24 cellular contexts compared by ENCODE assay signal in genomic region chr1:215151841-215152240, GRCh38.
A peak's percentile ranks its signal among the peaks of the same experiment; 100 is the strongest.
DNase-seq lines count a peak whose midpoint lies in the region; ATAC-seq, FAIRE-seq and TF ChIP-seq lines count a peak whose summit lies in the region.
"Had no signal": no experiment of that assay in that cellular context is flagged by ENCODE, and none has a peak within 500 bp of the region (broad histone marks: within the 10 kb centered on the region; RNA-seq: fewer than 3 reads in every experiment).

No MANE protein-coding gene starts in this region.

- H3K4me2 ChIP-seq in K562 (ENCODE audit: insufficient read depth, low read length) (no peak overlapping the region), osteoblast (ENCODE audit: insufficient read depth, low read length) (no peak overlapping the region)
- H3K4me2 ChIP-seq: A549; BLaER1 treated with 17β-estradiol and CSF1 and Interleukin-3, amounts not matched to agents 10 nM and 100 nM had no signal

- no peak overlapping the region for H3K9ac ChIP-seq in K562 (ENCODE audit: insufficient read depth in 1 of 2, low read depth in 2 of 2, low read length in 2 of 2)
- H3K9ac ChIP-seq: BLaER1 treated with 17β-estradiol and CSF1 and Interleukin-3, amounts not matched to agents 10 nM and 100 nM had no signal

- peak; percentile 29 for FAIRE-seq in D721Med (lab: Jason Lieb, UNC)
- FAIRE-seq in K562 (lab: Jason Lieb, UNC), result peak; percentile 6
- FAIRE-seq: A549, GM12878, GM12892, GM18507 had no signal

- in situ Hi-C loops in K562 (cut with MboI), result no loop called here

- DNase-seq in D721Med (ENCODE audit: insufficient read length, low spot score), result no peak
- DNase-seq in K562 (ENCODE audit: extremely low read depth in 1 of 4, low spot score in 3 of 4), result no peak
- DNase-seq in osteoblast (ENCODE audit: insufficient read length, low spot score, missing footprints), result peak; percentile 2
- no peak for DNase-seq in stimulated activated CD4-positive, alpha-beta T cell treated with anti-CD3 and anti-CD28 coated beads, Interleukin-1b, Interleukin-23, amount 100 ng/mL, for 48 hours
- DNase-seq: AML-193; Caco-2; Calu3; CD4-positive, alpha-beta T cell; CD8-positive, alpha-beta T cell; DMS 273 treated with DMSO at 0.1 percent for 48 hours; DMS153; DMS53; DMS79; DND-41; EL; GDM1 had no signal

- H3K79me2 ChIP-seq in K562 (ENCODE audit: control insufficient read depth, insufficient read depth, low read length) (no peaks in the 10 kb centered on the region), osteoblast (ENCODE audit: insufficient read depth, low read length) (peaks cover 51% of the 10 kb centered on the region)

- no peaks in the 10 kb centered on the region for H3K36me3 ChIP-seq in K562 (ENCODE audit: control insufficient read depth, insufficient read depth, low read length)
- no peaks in the 10 kb centered on the region for H3K36me3 ChIP-seq in osteoblast (ENCODE audit: insufficient read depth, low read length)
- H3K36me3 ChIP-seq: BLaER1 treated with 17β-estradiol and CSF1 and Interleukin-3, amounts not matched to agents 10 nM and 100 nM had no signal

- H2AFZ ChIP-seq in K562 (ENCODE audit: low read depth, low read length) (no peak overlapping the region), osteoblast (ENCODE audit: low read length) (no peak overlapping the region)

- TF ChIP-seq CTCF in D721Med (IDR thresholded peaks at IDR 0.05; ENCODE audit: insufficient read depth, missing control alignments) (no peak), K562 (IDR thresholded peaks at IDR 0.05 in 2 of 3, conservative IDR thresholded peaks at IDR 0.05 in 1 of 3; ENCODE audit: insufficient read depth in 2 of 3, low read depth in 1 of 3, low read length in 3 of 3) (no peak), osteoblast (IDR thresholded peaks at IDR 0.05; ENCODE audit: extremely low read depth, low read depth, low read length) (no peak)

- H3K27ac ChIP-seq in K562 (ENCODE audit: extremely low read depth, low read depth, low read length) (no peak overlapping the region), osteoblast (ENCODE audit: low read depth, low read length) (no peak overlapping the region)
- H3K27ac ChIP-seq: 22Rv1; A549; BLaER1 treated with 17β-estradiol and CSF1 and Interleukin-3, amounts not matched to agents 10 nM and 100 nM; C4-2B had no signal

- H3K4me3 ChIP-seq in K562, result no peak overlapping the region
- no peak overlapping the region for H3K4me3 ChIP-seq in osteoblast (ENCODE audit: insufficient read depth, low read length)
- H3K4me3 ChIP-seq: A549; BLaER1 treated with 17β-estradiol and CSF1 and Interleukin-3, amounts not matched to agents 10 nM and 100 nM; GM12878 had no signal

- no TSS peak for BruUV-seq in K562 (replicated peaks; lab: Mats Ljungman, UMichigan)

- ATAC-seq in K562 (no peak), HG03175 (IDR thresholded peaks at IDR 0.05; ENCODE audit: unreplicated experiment) (no peak)
- ATAC-seq: A549; CD8-positive, alpha-beta T cell; GM12878 had no signal

- no peaks in the 10 kb centered on the region for H3K9me3 ChIP-seq in K562 (replicated peaks; ENCODE audit: control insufficient read depth, insufficient read depth, low read depth, low read length)
- H3K9me3 ChIP-seq in osteoblast (ENCODE audit: low read depth, low read length), result no peaks in the 10 kb centered on the region
- H3K9me3 ChIP-seq: A549; BLaER1 treated with 17β-estradiol and CSF1 and Interleukin-3, amounts not matched to agents 10 nM and 100 nM; Caco-2 had no signal

- intact Hi-C loops in K562 (cut with micrococcal nuclease), result no loop called here

- no peak for TF ChIP-seq RAD21 in K562 (CRISPR knock-in tag; conservative IDR thresholded peaks at IDR 0.05 in 1 of 2, IDR thresholded peaks at IDR 0.05 in 1 of 2)

- no peaks in the 10 kb centered on the region for H3K9me1 ChIP-seq in K562 (ENCODE audit: control insufficient read depth, insufficient read depth, low read length)

- H4K20me1 ChIP-seq in K562 (replicated peaks; ENCODE audit: control insufficient read depth, insufficient read depth, low read length) (no peaks in the 10 kb centered on the region), osteoblast (ENCODE audit: insufficient read depth, low read length) (no peaks in the 10 kb centered on the region)
- H4K20me1 ChIP-seq: BLaER1 treated with 17β-estradiol and CSF1 and Interleukin-3, amounts not matched to agents 10 nM and 100 nM had no signal

- WGBS in K562 (ENCODE audit: insufficient coverage, low coverage, missing lambda C conversion rate), result 0% methylated on average over 2 of the region's 2 CpGs

- CTCF ChIA-PET in K562 (lab: Yijun Ruan, JAX; ENCODE audit: low intra/inter-chr PET ratio), result no interaction called here

- H3K4me1 ChIP-seq in K562 (replicated peaks in 1 of 2; ENCODE audit: control insufficient read depth in 2 of 2, insufficient read depth in 2 of 2, low read length in 2 of 2) (no peaks in the 10 kb centered on the region), osteoblast (ENCODE audit: insufficient read depth, low read length) (peaks cover 4% of the 10 kb centered on the region)
- H3K4me1 ChIP-seq: A549, Caco-2 had no signal

- TF ChIP-seq EP300 in K562 (IDR thresholded peaks at IDR 0.05; ENCODE audit: low read length), result no peak

- TF ChIP-seq POLR2A in K562 (conservative IDR thresholded peaks at IDR 0.05), result no peak

- POLR2A ChIA-PET in K562 (lab: Yijun Ruan, JAX), result no interaction called here

- H3K27me3 ChIP-seq in K562 (ENCODE audit: control insufficient read depth in 2 of 2, insufficient read depth in 2 of 2, low read length in 2 of 2) (no peaks in the 10 kb centered on the region), osteoblast (ENCODE audit: insufficient read depth, low read length) (no peaks in the 10 kb centered on the region)
- H3K27me3 ChIP-seq: BLaER1 treated with 17β-estradiol and CSF1 and Interleukin-3, amounts not matched to agents 10 nM and 100 nM had no signal

TF ChIP-seq in K562, 482 proteins besides CTCF, POLR2A, EP300 and RAD21:
- TF ChIP-seq TBP (optimal IDR thresholded peaks at IDR 0.05; ENCODE audit: low read depth, low read length) (no peak), PPARD (CRISPR knock-in tag; IDR thresholded peaks at IDR 0.05) (no peak), CCNT2 (IDR thresholded peaks at IDR 0.05; ENCODE audit: borderline replicate concordance, extremely low read depth, insufficient read length, low read depth, low read length) (no peak), SIN3B (IDR thresholded peaks at IDR 0.05; ENCODE audit: low read depth) (no peak), POLR2B (IDR thresholded peaks at IDR 0.05; ENCODE audit: low read depth, partially characterized antibody) (no peak), KLF1 (tag; IDR thresholded peaks at IDR 0.05) (no peak), EZH2 (IDR thresholded peaks at IDR 0.05; ENCODE audit: borderline replicate concordance, low read depth, low read length) (no peak), SLC30A9 (CRISPR knock-in tag; IDR thresholded peaks at IDR 0.05) (no peak)
